In the genomic region with DNA sequence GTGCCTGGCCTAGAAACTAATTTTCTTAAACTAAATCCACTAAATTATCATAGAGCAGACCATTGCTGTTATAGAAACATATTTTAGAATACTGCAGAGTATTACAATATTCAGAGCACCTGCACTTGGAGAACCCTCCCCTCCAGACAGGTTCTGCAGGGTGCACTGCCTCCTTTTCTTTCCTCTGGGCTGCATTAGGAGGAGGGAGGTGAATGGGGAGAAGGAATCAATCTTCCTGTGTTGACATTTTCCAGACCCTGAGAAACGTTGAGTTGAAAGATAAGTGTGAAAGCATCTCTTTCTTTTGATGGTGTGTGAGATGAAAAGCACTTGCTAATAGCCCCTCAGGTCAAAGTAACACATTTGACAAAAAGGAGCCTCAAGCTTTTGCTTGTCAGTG, we compare ENCODE assay signal across 23 cellular contexts. TPM values are rescaled to one million over a fixed set of nuclear protein-coding genes. Genes with fewer than 3 reads are reported as not detected.
A peak's percentile ranks its signal among the peaks of the same experiment; 100 is the strongest.
DNase-seq lines count a peak whose midpoint lies in the region; TF ChIP-seq lines count a peak whose summit lies in the region.
"Had no signal": no experiment of that assay in that cellular context is flagged by ENCODE, and none has a peak within 500 bp of the region (broad histone marks: within the 10 kb centered on the region; RNA-seq: fewer than 3 reads in every experiment).

No MANE protein-coding gene starts in this region.

- no peak for TF ChIP-seq CTCF in endodermal cell (conservative IDR thresholded peaks at IDR 0.05)

- H3K36me3 Mint-ChIP-seq in activated naive CD4-positive, alpha-beta T cell treated with anti-CD3 and anti-CD28 coated beads, Interleukin-2, amount 10 ng/mL, durations not matched to agents 7 days and 5 days = peaks cover 32% of the 10 kb centered on the region
- H3K36me3 Mint-ChIP-seq in activated naive CD4-positive, alpha-beta T cell treated with anti-CD3 and anti-CD28 coated beads for 36 hours (ENCODE audit: low read depth) = peaks cover 3% of the 10 kb centered on the region
- no peaks in the 10 kb centered on the region for H3K36me3 Mint-ChIP-seq in endodermal cell (ENCODE audit: low read depth)

- 0 to 23% methylated on average over 1 of the region's 1 CpG for WGBS in endodermal cell (ENCODE audit: insufficient coverage in 1 of 2, insufficient read length in 1 of 2), 2 experiments

- no peak overlapping the region for H3K4me3 ChIP-seq in endodermal cell (ENCODE audit: low read length)
- H3K4me3 ChIP-seq: BLaER1 treated with 17β-estradiol and CSF1 and Interleukin-3, amounts not matched to agents 10 nM and 100 nM; MG63; right lobe of liver; vagina had no signal

- H3K27me3 ChIP-seq in endodermal cell (ENCODE audit: control insufficient read depth, insufficient read depth, low read length, poor library complexity, severe bottlenecking) = no peaks in the 10 kb centered on the region
- H3K27me3 ChIP-seq: BLaER1 treated with 17β-estradiol and CSF1 and Interleukin-3, amounts not matched to agents 10 nM and 100 nM; MG63; right lobe of liver; vagina had no signal

- H3K4me3 Mint-ChIP-seq in activated naive CD4-positive, alpha-beta T cell treated with anti-CD3 and anti-CD28 coated beads, Interleukin-2, amount 10 ng/mL, durations not matched to agents 7 days and 5 days = no peak overlapping the region
- no peak overlapping the region for H3K4me3 Mint-ChIP-seq in activated naive CD4-positive, alpha-beta T cell treated with anti-CD3 and anti-CD28 coated beads for 36 hours
- H3K4me3 Mint-ChIP-seq in endodermal cell = no peak overlapping the region

- no peaks in the 10 kb centered on the region for H3K27me3 Mint-ChIP-seq in activated naive CD4-positive, alpha-beta T cell treated with anti-CD3 and anti-CD28 coated beads, Interleukin-2, amount 10 ng/mL, durations not matched to agents 7 days and 5 days
- H3K27me3 Mint-ChIP-seq in activated naive CD4-positive, alpha-beta T cell treated with anti-CD3 and anti-CD28 coated beads for 36 hours (ENCODE audit: low read depth) = no peaks in the 10 kb centered on the region
- H3K27me3 Mint-ChIP-seq in endodermal cell (ENCODE audit: insufficient read depth) = no peaks in the 10 kb centered on the region

- H3K4me1 ChIP-seq in endodermal cell (ENCODE audit: control insufficient read depth, insufficient read depth, low read length) = peaks cover under 1% of the 10 kb centered on the region

- H3K9me3 ChIP-seq in endodermal cell (ENCODE audit: control insufficient read depth, low read length) = no peaks in the 10 kb centered on the region
- H3K9me3 ChIP-seq: BLaER1 treated with 17β-estradiol and CSF1 and Interleukin-3, amounts not matched to agents 10 nM and 100 nM; MG63; right lobe of liver; vagina had no signal

- H3K36me3 ChIP-seq in endodermal cell (ENCODE audit: control insufficient read depth, insufficient read depth, low read length) = no peaks in the 10 kb centered on the region
- H3K36me3 ChIP-seq: BLaER1 treated with 17β-estradiol and CSF1 and Interleukin-3, amounts not matched to agents 10 nM and 100 nM; MG63; right lobe of liver; vagina had no signal

- H3K27ac Mint-ChIP-seq in activated naive CD4-positive, alpha-beta T cell treated with anti-CD3 and anti-CD28 coated beads, Interleukin-2, amount 10 ng/mL, durations not matched to agents 7 days and 5 days = peak overlapping the region; percentile 64
- no peak overlapping the region for H3K27ac Mint-ChIP-seq in activated naive CD4-positive, alpha-beta T cell treated with anti-CD3 and anti-CD28 coated beads for 36 hours
- peak overlapping the region; percentile 42 for H3K27ac Mint-ChIP-seq in endodermal cell

- CTCF ChIA-PET in activated naive CD4-positive, alpha-beta T cell treated with anti-CD3 and anti-CD28 coated beads, Interleukin-2, amount 10 ng/mL, durations not matched to agents 7 days and 5 days (lab: Charles Lee) = no interaction called here
- CTCF ChIA-PET in activated naive CD4-positive, alpha-beta T cell treated with anti-CD3 and anti-CD28 coated beads for 36 hours (lab: Charles Lee) = interaction anchor here (1.0 kb wide), 1 partner anchor 444 kb away, joined by 3 read pairs; no protein-coding TSS in a partner anchor

- no peak for DNase-seq in activated naive CD4-positive, alpha-beta T cell treated with anti-CD3 and anti-CD28 coated beads, Interleukin-2, amount 10 ng/mL, durations not matched to agents 7 days and 5 days
- DNase-seq in activated naive CD4-positive, alpha-beta T cell treated with anti-CD3 and anti-CD28 coated beads for 36 hours = no peak
- peak; percentile 26 for DNase-seq in SK-N-DZ (ENCODE audit: low spot score)
- DNase-seq in endodermal cell = no peak
- no peak for DNase-seq in EL
- DNase-seq in pons (ENCODE audit: low spot score) = no peak
- no peak for DNase-seq in OCI-M1 (lab: John Stamatoyannopoulos, UW)
- DNase-seq in DMS79 (lab: John Stamatoyannopoulos, UW) = no peak
- DNase-seq: ACHN; activated CD4-positive, CD25-positive, alpha-beta regulatory T cell; amygdala; dermis blood vessel endothelial cell; DMS 273 treated with DMSO at 0.1 percent for 48 hours; hypothalamus; MG63; NCI-H1436 treated with DMSO at 0.1 percent for 48 hours; NCI-H774; PC-3; right lobe of liver; stimulated activated CD8-positive, alpha-beta memory T cell treated with anti-CD3 and anti-CD28 coated beads, Interleukin-4, amount 100 ng/mL, for 48 hours; T1000 had no signal

- H3K27ac ChIP-seq in endodermal cell (ENCODE audit: low read depth, low read length) = peak overlapping the region; percentile 52
- H3K27ac ChIP-seq: BLaER1 treated with 17β-estradiol and CSF1 and Interleukin-3, amounts not matched to agents 10 nM and 100 nM; right lobe of liver; vagina had no signal

- H3K9ac ChIP-seq in endodermal cell (ENCODE audit: extremely low read depth, low read length, poor library complexity, severe bottlenecking) = no peak overlapping the region
- H3K9ac ChIP-seq: BLaER1 treated with 17β-estradiol and CSF1 and Interleukin-3, amounts not matched to agents 10 nM and 100 nM had no signal

- H3K9me3 Mint-ChIP-seq in activated naive CD4-positive, alpha-beta T cell treated with anti-CD3 and anti-CD28 coated beads, Interleukin-2, amount 10 ng/mL, durations not matched to agents 7 days and 5 days = no peaks in the 10 kb centered on the region
- no peaks in the 10 kb centered on the region for H3K9me3 Mint-ChIP-seq in activated naive CD4-positive, alpha-beta T cell treated with anti-CD3 and anti-CD28 coated beads for 36 hours
- no peaks in the 10 kb centered on the region for H3K9me3 Mint-ChIP-seq in endodermal cell

- H3K4me1 Mint-ChIP-seq in activated naive CD4-positive, alpha-beta T cell treated with anti-CD3 and anti-CD28 coated beads, Interleukin-2, amount 10 ng/mL, durations not matched to agents 7 days and 5 days = peaks cover 81% of the 10 kb centered on the region
- peaks cover 61% of the 10 kb centered on the region for H3K4me1 Mint-ChIP-seq in activated naive CD4-positive, alpha-beta T cell treated with anti-CD3 and anti-CD28 coated beads for 36 hours (ENCODE audit: low read depth)
- H3K4me1 Mint-ChIP-seq in endodermal cell = peaks cover 20% of the 10 kb centered on the region

- intact Hi-C loops in activated naive CD4-positive, alpha-beta T cell treated with anti-CD3 and anti-CD28 coated beads for 36 hours (cut with micrococcal nuclease) = loop anchor here (5.0 to 10.0 kb wide), 2 partner anchors 133 to 1445 kb away; partner anchors contain the start of gene SGPP1

RNA-seq across cellular contexts. Expression of gene SYNE2, which starts 7.3 kb away (rescaled TPM):
- total RNA-seq in activated naive CD4-positive, alpha-beta T cell treated with anti-CD3 and anti-CD28 coated beads for 36 hours = 10 to 100 TPM; 22.1 to 22.3 TPM
- 37.8 and 38.1 TPM in 2 replicates for polyA plus RNA-seq in SK-N-DZ (2014; cell fraction: cytosol; rRNA removed)
- polyA plus RNA-seq in SK-N-DZ (2014; cell fraction: nucleus; rRNA removed) = 30.2 and 37.7 TPM in 2 replicates
- 10 to 100 TPM; 65.8 to 70.0 TPM for total RNA-seq in endodermal cell
- polyA plus RNA-seq in endodermal cell (2013, experiment 1 of 2) = 32.8 TPM
- 36.8 TPM for polyA plus RNA-seq in endodermal cell (2013, experiment 2 of 2)
